In genomic region chr1:93909146-93910050, GRCh38 we compare ENCODE assay signal across 8 cellular contexts. TPM values are rescaled to one million over a fixed set of nuclear protein-coding genes. Genes with fewer than 3 reads are reported as not detected.
A peak's percentile ranks its signal among the peaks of the same experiment; 100 is the strongest.
DNase-seq lines count a peak whose midpoint lies in the region; ATAC-seq and TF ChIP-seq lines count a peak whose summit lies in the region.

TSS of gene GCLM (minus strand) at chr1:93909430. CDS start at chr1:93909163, 267 bp downstream.

- peak; percentile 86 for DNase-seq in AG04450 (ENCODE audit: low read depth, low spot score)
- DNase-seq in NCI-H2227 (lab: John Stamatoyannopoulos, UW; ENCODE audit: unreplicated experiment), result peak; percentile 96
- DNase-seq in activated B cell treated with CpG ODN at 0.5 μM for 24 hours, result peak; percentile 95
- peak; percentile 86 for DNase-seq in central memory CD4-positive, alpha-beta T cell
- DNase-seq in iris pigment epithelial cell (ENCODE audit: low read depth), result peak; percentile 97
- peak; percentile 80 to 86 for DNase-seq in stimulated activated CD4-positive, alpha-beta T cell treated with anti-CD3 and anti-CD28 coated beads, Interleukin-12 subunit alpha, Interleukin-12 subunit beta, amount 100 ng/mL, for 24 hours (ENCODE audit: low read depth in 2 of 2)

- intact Hi-C loops in activated B cell treated with CpG ODN at 0.5 μM for 24 hours (cut with micrococcal nuclease), result loop anchor here (1.0 to 5.0 kb wide), 10 partner anchors 30 to 1323 kb away; partner anchors contain the start of genes ABCD3, ALG14, CCDC18 and CNN3

- peak; percentile 78 for TF ChIP-seq CTCF in AG04450 (IDR thresholded peaks at IDR 0.05; ENCODE audit: low read depth, low read length)
- TF ChIP-seq CTCF in activated B cell treated with CpG ODN at 0.5 μM for 24 hours (IDR thresholded peaks at IDR 0.05), result peak; percentile 48

- peaks cover 2% of the 10 kb centered on the region for H3K27me3 ChIP-seq in AG04450 (ENCODE audit: control insufficient read depth, insufficient read depth, low read length)

- peaks cover 25% of the 10 kb centered on the region for H3K4me1 Mint-ChIP-seq in activated B cell treated with CpG ODN at 0.5 μM for 24 hours

- H3K27me3 Mint-ChIP-seq in activated B cell treated with CpG ODN at 0.5 μM for 24 hours, result no peaks in the 10 kb centered on the region

- peak within 1 kb of the TSS; percentile 95 for H3K4me3 ChIP-seq in AG04450 (ENCODE audit: low read depth, low read length)

- CTCF ChIA-PET in AG04450 (lab: Charles Lee), result interaction anchor here (0.5 to 2.1 kb wide), 48 partner anchors 9 to 637 kb away, joined by 3 to 42 read pairs (median 4); partner anchors contain the start of gene DNTTIP2
- CTCF ChIA-PET in activated B cell treated with CpG ODN at 0.5 μM for 24 hours (lab: Charles Lee), result interaction anchor here (0.7 to 2.1 kb wide), 6 partner anchors 30 to 858 kb away, joined by 3 to 8 read pairs (median 4); partner anchors contain the start of gene DNTTIP2

- H3K9me3 Mint-ChIP-seq in activated B cell treated with CpG ODN at 0.5 μM for 24 hours, result no peaks in the 10 kb centered on the region

- peak within 1 kb of the TSS; percentile 33 for H3K27ac ChIP-seq in AG04450 (ENCODE audit: low read depth, low read length)

- POLR2A ChIA-PET in AG04450 (lab: Yijun Ruan, JAX) (interaction anchor here (0.6 to 2.1 kb wide), 6 partner anchors 30 to 116 kb away, joined by 3 to 9 read pairs (median 4); partner anchors contain the start of gene DNTTIP2), activated B cell treated with CpG ODN at 0.5 μM for 24 hours (lab: Charles Lee) (interaction anchor here (0.6 to 2.5 kb wide), 3 partner anchors 30 to 222 kb away, joined by 3 to 25 read pairs (median 3); partner anchors contain the start of gene DNTTIP2)

- peak within 1 kb of the TSS; percentile 89 for H3K4me3 Mint-ChIP-seq in activated B cell treated with CpG ODN at 0.5 μM for 24 hours

- ATAC-seq in GM18867 (IDR thresholded peaks at IDR 0.05; ENCODE audit: unreplicated experiment), result peak; percentile 94
- ATAC-seq in HG03103 (IDR thresholded peaks at IDR 0.05; ENCODE audit: low read depth, unreplicated experiment), result peak; percentile 89
- peak; percentile 92 for ATAC-seq in activated B cell treated with CpG ODN at 0.5 μM for 24 hours (ENCODE audit: low read depth)

- H3K9me3 ChIP-seq in AG04450 (ENCODE audit: control insufficient read depth, insufficient read depth, low read length), result no peaks in the 10 kb centered on the region; the same call in 1 of the 2 replicates

- H3K36me3 Mint-ChIP-seq in activated B cell treated with CpG ODN at 0.5 μM for 24 hours (ENCODE audit: low read depth), result no peaks in the 10 kb centered on the region

- peak within 1 kb of the TSS; percentile 87 for H3K27ac Mint-ChIP-seq in activated B cell treated with CpG ODN at 0.5 μM for 24 hours

RNA-seq across cellular contexts. Expression of gene GCLM, which starts in this region (rescaled TPM):
- 45.1 and 58.6 TPM in 2 replicates for polyA plus RNA-seq in AG04450 (2011; rRNA removed)
- polyA minus RNA-seq in AG04450 (2011; rRNA and poly(A)+ RNA removed), result 23.7 and 38.8 TPM in 2 replicates
- 8.6 and 9.6 TPM in 2 replicates for total RNA-seq in activated B cell treated with CpG ODN at 0.5 μM for 24 hours

Comparison
In these comparisons a context has a peak if more than half of its experiments do, and no peak if none do; other contexts are left out.
1. Peak in every context shown above with its lines: DNase-seq, ATAC-seq, H3K4me3 ChIP-seq and H3K27ac ChIP-seq.